1 cellular context compared by ENCODE assay signal in genomic region chr16:89815639-89816348, GRCh38.
TF ChIP-seq lines count a peak whose summit lies in the region.

No MANE protein-coding gene starts in this region.

TF ChIP-seq in H1, 55 proteins besides CTCF, POLR2A, EP300 and RAD21 (continued from another document):
- no peak for TF ChIP-seq USF2 (IDR thresholded peaks at IDR 0.05; ENCODE audit: low read length)
- TF ChIP-seq CHD2 (IDR thresholded peaks at IDR 0.05; ENCODE audit: low read length) = no peak
- TF ChIP-seq POLR2AphosphoS5 (IDR thresholded peaks at IDR 0.05; ENCODE audit: low read depth, low read length) = no peak
- TF ChIP-seq MAX (IDR thresholded peaks at IDR 0.05) = 0 out of 2 replicates have a peak, but pooled peaks have one; percentile 9
